17 cellular contexts compared by ENCODE assay signal in the genomic region with DNA sequence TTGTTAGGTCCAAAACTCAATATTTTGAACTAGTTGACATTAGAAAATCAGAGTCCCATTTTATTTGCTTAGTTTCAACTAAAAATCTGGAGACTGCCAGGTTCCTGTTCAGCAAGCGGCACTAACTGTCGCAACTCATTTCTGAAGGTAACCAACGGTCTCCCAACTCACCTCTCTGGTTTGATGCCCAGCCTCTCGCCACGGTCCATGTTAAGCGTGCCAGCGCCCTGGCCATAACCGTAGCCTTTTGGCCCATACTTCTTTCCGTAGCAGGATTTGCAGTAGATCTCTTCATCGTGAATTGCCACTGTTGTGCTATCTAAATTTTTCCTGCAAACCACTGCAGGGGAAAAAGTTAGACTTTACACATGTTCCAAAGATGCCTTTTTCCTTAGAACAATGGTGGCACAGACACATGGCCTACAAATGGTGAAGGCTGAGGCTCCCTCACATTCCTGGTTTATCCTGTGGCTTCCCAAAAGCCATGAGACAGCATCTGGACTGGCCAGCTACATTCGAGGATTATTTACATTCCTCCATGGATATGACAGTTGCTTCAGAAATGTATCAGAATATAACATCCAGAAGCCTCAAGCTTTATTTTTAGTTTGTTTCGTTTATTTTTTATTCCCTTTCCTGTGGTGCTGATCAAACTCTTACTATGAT. TPM values are rescaled to one million over a fixed set of nuclear protein-coding genes. Genes with fewer than 3 reads are reported as not detected.
DNase-seq lines count a peak whose midpoint lies in the region; ATAC-seq and TF ChIP-seq lines count a peak whose summit lies in the region.
"Had no signal": no experiment of that assay in that cellular context is flagged by ENCODE, and none has a peak within 500 bp of the region (broad histone marks: within the 10 kb centered on the region; RNA-seq: fewer than 3 reads in every experiment).

No MANE protein-coding gene starts in this region.

- no peaks in the 10 kb centered on the region for H3K27me3 ChIP-seq in sigmoid colon
- H3K27me3 ChIP-seq: breast epithelium, Peyer's patch had no signal

- H3K27me3 Mint-ChIP-seq in natural killer cell (ENCODE audit: low read depth in 2 of 2) (peaks cover 0 to 7% of the 10 kb centered on the region in 2 donors), CD14-positive monocyte (ENCODE audit: low read depth in 3 of 3) (peaks cover 0 to 3% (median 0%) of the 10 kb centered on the region in 3 donors)

- peak overlapping the region in 3 of 4 donors; percentile 54 to 69 (median 56) for H3K27ac ChIP-seq in sigmoid colon
- H3K27ac ChIP-seq: breast epithelium, Peyer's patch, psoas muscle had no signal

- H3K4me1 Mint-ChIP-seq in natural killer cell, result peaks cover 5 to 13% of the 10 kb centered on the region in 2 donors
- H3K4me1 Mint-ChIP-seq in CD14-positive monocyte, result no peaks in the 10 kb centered on the region

- intact Hi-C loops in sigmoid colon (cut with DNase I), result no loop called here
- intact Hi-C loops in natural killer cell (cut with micrococcal nuclease), result no loop called here
- intact Hi-C loops in CD14-positive monocyte (cut with micrococcal nuclease), result no loop called here

- TF ChIP-seq CTCF in sigmoid colon (IDR thresholded peaks at IDR 0.05), result no peak
- TF ChIP-seq CTCF in natural killer cell (IDR thresholded peaks at IDR 0.05), result no peak
- no peak for TF ChIP-seq CTCF in CD14-positive monocyte (IDR thresholded peaks at IDR 0.05)

- H3K27ac Mint-ChIP-seq in natural killer cell (no peak overlapping the region), CD14-positive monocyte (no peak overlapping the region)
- H3K27ac Mint-ChIP-seq: CD4-positive, CD25-positive, alpha-beta regulatory T cell; T-helper 2 cell treated with Interferon-gamma antibody and Interleukin-4, amounts not matched to agents 5 μg/mL and 100 μg/mL, for 36 hours had no signal

- TF ChIP-seq POLR2A in sigmoid colon (IDR thresholded peaks at IDR 0.05), result no peak

- 89 to 91% methylated on average over 12 of the region's 12 CpGs for WGBS in sigmoid colon, 2 donors

- no peaks in the 10 kb centered on the region for H3K36me3 ChIP-seq in sigmoid colon
- H3K36me3 ChIP-seq: breast epithelium, Peyer's patch had no signal

- ATAC-seq in SK-N-SH treated with all-trans-retinoic acid at 6 μM for 48 hours (peak; percentile 55), HG02870 (IDR thresholded peaks at IDR 0.05; ENCODE audit: unreplicated experiment) (no peak), natural killer cell (no peak)
- ATAC-seq: HepG2, psoas muscle had no signal

- TF ChIP-seq EP300 in sigmoid colon (IDR thresholded peaks at IDR 0.05), result no peak

- no peaks in the 10 kb centered on the region for H3K9me3 Mint-ChIP-seq in natural killer cell
- H3K9me3 Mint-ChIP-seq in CD14-positive monocyte, result no peaks in the 10 kb centered on the region
- H3K9me3 Mint-ChIP-seq: T-helper 2 cell treated with Interferon-gamma antibody and Interleukin-4, amounts not matched to agents 5 μg/mL and 100 μg/mL, for 36 hours had no signal

- peak; percentile 88 for DNase-seq in EL
- peak; percentile 36 for DNase-seq in fibroblast of the conjunctiva (ENCODE audit: low read depth)
- DNase-seq in sigmoid colon, result no peak
- DNase-seq in natural killer cell, result no peak
- DNase-seq in CD14-positive monocyte (ENCODE audit: low spot score), result no peak
- no peak for DNase-seq in activated gamma-delta T cell (lab: John Stamatoyannopoulos, UW)
- DNase-seq: activated CD4-positive, alpha-beta T cell treated with anti-CD3 and anti-CD28 coated beads, Interleukin-2, amount 50 U/mL, for 4 hours; CD4-positive, CD25-positive, alpha-beta regulatory T cell; NCI-H1105 treated with DMSO at 0.1 percent for 48 hours; Peyer's patch; psoas muscle; stimulated activated CD4-positive, alpha-beta T cell treated with anti-CD3 and anti-CD28 coated beads, Interleukin-2, amount 100 ng/mL, for 48 hours had no signal

- H3K4me3 ChIP-seq in sigmoid colon, result no peak overlapping the region
- H3K4me3 ChIP-seq: breast epithelium, Peyer's patch, psoas muscle had no signal

- no peaks in the 10 kb centered on the region for H3K9me3 ChIP-seq in sigmoid colon
- H3K9me3 ChIP-seq: breast epithelium, Peyer's patch, psoas muscle had no signal

- peaks cover 0 to 60% (median 38%) of the 10 kb centered on the region in 4 donors for H3K4me1 ChIP-seq in sigmoid colon
- H3K4me1 ChIP-seq: breast epithelium, Peyer's patch, psoas muscle had no signal

- H3K36me3 Mint-ChIP-seq in natural killer cell (no peaks in the 10 kb centered on the region), CD14-positive monocyte (no peaks in the 10 kb centered on the region)
- H3K36me3 Mint-ChIP-seq: CD4-positive, CD25-positive, alpha-beta regulatory T cell had no signal

- H3K4me3 Mint-ChIP-seq in natural killer cell (no peak overlapping the region), CD14-positive monocyte (no peak overlapping the region)
- H3K4me3 Mint-ChIP-seq: CD4-positive, CD25-positive, alpha-beta regulatory T cell; T-helper 2 cell treated with Interferon-gamma antibody and Interleukin-4, amounts not matched to agents 5 μg/mL and 100 μg/mL, for 36 hours had no signal

TF ChIP-seq in SK-N-SH treated with all-trans-retinoic acid at 6 μM for 48 hours, 23 proteins besides CTCF, POLR2A, EP300 and RAD21 (continues in another document):
- no peak for TF ChIP-seq TCF4 (CRISPR knock-in tag; IDR thresholded peaks at IDR 0.05; ENCODE audit: borderline replicate concordance)
- TF ChIP-seq, protein P1, sequence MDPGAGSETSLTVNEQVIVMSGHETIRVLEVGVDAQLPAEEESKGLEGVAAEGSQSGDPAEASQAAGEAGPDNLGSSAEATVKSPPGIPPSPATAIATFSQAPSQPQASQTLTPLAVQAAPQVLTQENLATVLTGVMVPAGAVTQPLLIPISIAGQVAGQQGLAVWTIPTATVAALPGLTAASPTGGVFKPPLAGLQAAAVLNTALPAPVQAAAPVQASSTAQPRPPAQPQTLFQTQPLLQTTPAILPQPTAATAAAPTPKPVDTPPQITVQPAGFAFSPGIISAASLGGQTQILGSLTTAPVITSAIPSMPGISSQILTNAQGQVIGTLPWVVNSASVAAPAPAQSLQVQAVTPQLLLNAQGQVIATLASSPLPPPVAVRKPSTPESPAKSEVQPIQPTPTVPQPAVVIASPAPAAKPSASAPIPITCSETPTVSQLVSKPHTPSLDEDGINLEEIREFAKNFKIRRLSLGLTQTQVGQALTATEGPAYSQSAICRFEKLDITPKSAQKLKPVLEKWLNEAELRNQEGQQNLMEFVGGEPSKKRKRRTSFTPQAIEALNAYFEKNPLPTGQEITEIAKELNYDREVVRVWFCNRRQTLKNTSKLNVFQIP (CRISPR knock-in tag; IDR thresholded peaks at IDR 0.05; ENCODE audit: borderline replicate concordance, low read depth), result no peak
- no peak for TF ChIP-seq SNAI2 (CRISPR knock-in tag; IDR thresholded peaks at IDR 0.05)
- no peak for TF ChIP-seq OSR1 (CRISPR knock-in tag; IDR thresholded peaks at IDR 0.05)
- TF ChIP-seq, protein P2, sequence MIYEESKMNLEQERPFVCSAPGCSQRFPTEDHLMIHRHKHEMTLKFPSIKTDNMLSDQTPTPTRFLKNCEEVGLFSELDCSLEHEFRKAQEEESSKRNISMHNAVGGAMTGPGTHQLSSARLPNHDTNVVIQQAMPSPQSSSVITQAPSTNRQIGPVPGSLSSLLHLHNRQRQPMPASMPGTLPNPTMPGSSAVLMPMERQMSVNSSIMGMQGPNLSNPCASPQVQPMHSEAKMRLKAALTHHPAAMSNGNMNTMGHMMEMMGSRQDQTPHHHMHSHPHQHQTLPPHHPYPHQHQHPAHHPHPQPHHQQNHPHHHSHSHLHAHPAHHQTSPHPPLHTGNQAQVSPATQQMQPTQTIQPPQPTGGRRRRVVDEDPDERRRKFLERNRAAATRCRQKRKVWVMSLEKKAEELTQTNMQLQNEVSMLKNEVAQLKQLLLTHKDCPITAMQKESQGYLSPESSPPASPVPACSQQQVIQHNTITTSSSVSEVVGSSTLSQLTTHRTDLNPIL (CRISPR knock-in tag; IDR thresholded peaks at IDR 0.05; ENCODE audit: low read depth), result no peak
- TF ChIP-seq ISL1 (CRISPR knock-in tag; IDR thresholded peaks at IDR 0.05), result no peak
- no peak for TF ChIP-seq RARB (CRISPR knock-in tag; IDR thresholded peaks at IDR 0.05)
- TF ChIP-seq PPARA (CRISPR knock-in tag; IDR thresholded peaks at IDR 0.05; ENCODE audit: borderline replicate concordance), result no peak
- TF ChIP-seq ARNTL (CRISPR knock-in tag; IDR thresholded peaks at IDR 0.05; ENCODE audit: borderline replicate concordance, low read depth), result no peak
- no peak for TF ChIP-seq ZNF70 (CRISPR knock-in tag; IDR thresholded peaks at IDR 0.05)
- TF ChIP-seq, protein P3, sequence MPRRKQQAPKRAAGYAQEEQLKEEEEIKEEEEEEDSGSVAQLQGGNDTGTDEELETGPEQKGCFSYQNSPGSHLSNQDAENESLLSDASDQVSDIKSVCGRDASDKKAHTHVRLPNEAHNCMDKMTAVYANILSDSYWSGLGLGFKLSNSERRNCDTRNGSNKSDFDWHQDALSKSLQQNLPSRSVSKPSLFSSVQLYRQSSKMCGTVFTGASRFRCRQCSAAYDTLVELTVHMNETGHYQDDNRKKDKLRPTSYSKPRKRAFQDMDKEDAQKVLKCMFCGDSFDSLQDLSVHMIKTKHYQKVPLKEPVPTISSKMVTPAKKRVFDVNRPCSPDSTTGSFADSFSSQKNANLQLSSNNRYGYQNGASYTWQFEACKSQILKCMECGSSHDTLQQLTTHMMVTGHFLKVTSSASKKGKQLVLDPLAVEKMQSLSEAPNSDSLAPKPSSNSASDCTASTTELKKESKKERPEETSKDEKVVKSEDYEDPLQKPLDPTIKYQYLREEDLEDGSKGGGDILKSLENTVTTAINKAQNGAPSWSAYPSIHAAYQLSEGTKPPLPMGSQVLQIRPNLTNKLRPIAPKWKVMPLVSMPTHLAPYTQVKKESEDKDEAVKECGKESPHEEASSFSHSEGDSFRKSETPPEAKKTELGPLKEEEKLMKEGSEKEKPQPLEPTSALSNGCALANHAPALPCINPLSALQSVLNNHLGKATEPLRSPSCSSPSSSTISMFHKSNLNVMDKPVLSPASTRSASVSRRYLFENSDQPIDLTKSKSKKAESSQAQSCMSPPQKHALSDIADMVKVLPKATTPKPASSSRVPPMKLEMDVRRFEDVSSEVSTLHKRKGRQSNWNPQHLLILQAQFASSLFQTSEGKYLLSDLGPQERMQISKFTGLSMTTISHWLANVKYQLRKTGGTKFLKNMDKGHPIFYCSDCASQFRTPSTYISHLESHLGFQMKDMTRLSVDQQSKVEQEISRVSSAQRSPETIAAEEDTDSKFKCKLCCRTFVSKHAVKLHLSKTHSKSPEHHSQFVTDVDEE (CRISPR knock-in tag; IDR thresholded peaks at IDR 0.05), result no peak
- no peak for TF ChIP-seq CSDC2 (CRISPR knock-in tag; IDR thresholded peaks at IDR 0.05)
- TF ChIP-seq ZC3H10 (CRISPR knock-in tag; IDR thresholded peaks at IDR 0.05), result no peak
- no peak for TF ChIP-seq ZFP3 (CRISPR knock-in tag; IDR thresholded peaks at IDR 0.05)
- no peak for TF ChIP-seq ZNF565 (CRISPR knock-in tag; conservative IDR thresholded peaks at IDR 0.05; ENCODE audit: low read depth)
- no peak for TF ChIP-seq ZNF8 (CRISPR knock-in tag; IDR thresholded peaks at IDR 0.05)

RNA-seq across cellular contexts. Expression of a gene that starts 15.7 kb away (rescaled TPM):
- total RNA-seq in sigmoid colon (10 to 100 TPM; 12.3 to 46.2 (median 16.5) TPM), natural killer cell (under 1 TPM in 1 of 3 donors, not detected in 2; 0.08 TPM)
- polyA plus RNA-seq in sigmoid colon (10 to 100 TPM in 1 of 3 donors, 1 to 10 TPM in 2; 3.2 to 25.2 (median 5.4) TPM), CD14-positive monocyte (under 1 TPM in 1 of 2 donors, not detected in 1; 0.07 TPM)
- total RNA-seq: CD4-positive, CD25-positive, alpha-beta regulatory T cell had no signal

Comparison
In these comparisons a context has a peak if more than half of its experiments do, and no peak if none do; other contexts are left out.
1. DNase-seq: peak in EL (single experiment) and fibroblast of the conjunctiva (single experiment); none in sigmoid colon (single experiment), natural killer cell (single experiment), CD14-positive monocyte (single experiment) and activated gamma-delta T cell (single experiment).
2. RNA of a gene that starts 15.7 kb away (total RNA-seq): 12.3 to 46.2 TPM in sigmoid colon; 0.08 TPM in natural killer cell; every median in the first group is over 10 times any median in the second.